Comparison of ENCODE assay signal across 28 cellular contexts in the genomic region with DNA sequence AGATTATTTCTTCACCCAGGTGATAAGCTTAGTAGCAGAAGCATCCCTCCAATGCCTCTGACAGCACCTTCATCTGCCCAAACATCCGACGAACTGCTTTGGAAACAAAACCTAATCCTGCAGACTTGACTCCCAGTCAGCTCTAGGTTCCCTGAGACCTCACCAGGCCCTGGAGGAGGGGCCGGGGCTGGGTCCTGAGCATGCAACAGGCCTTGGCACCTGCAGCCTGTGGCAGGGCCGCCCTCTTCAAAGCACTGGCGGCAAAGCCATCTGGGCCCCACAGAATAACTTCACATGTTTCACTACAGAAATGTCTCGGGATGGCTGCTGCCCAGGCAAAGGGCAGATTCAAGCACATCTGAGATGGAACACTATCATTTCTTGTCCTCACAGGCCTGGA.
"Had no signal": no experiment of that assay in that cellular context is flagged by ENCODE, and none has a peak within 500 bp of the region (broad histone marks: within the 10 kb centered on the region; RNA-seq: fewer than 3 reads in every experiment).

No MANE protein-coding gene starts in this region.

- H3K4me3 ChIP-seq: stomach, suprapubic skin, testis, thoracic aorta, thyroid gland, tibial artery, tibial nerve, transverse colon, upper lobe of left lung, upper lobe of right lung, uterus, vagina had no signal

- H3K27ac ChIP-seq: stomach, suprapubic skin, testis, thoracic aorta, thyroid gland, tibial artery, tibial nerve, transverse colon, upper lobe of left lung, upper lobe of right lung, uterus, vagina had no signal

- H3K36me3 Mint-ChIP-seq: stimulated activated effector memory CD8-positive, alpha-beta T cell treated with anti-CD3 and anti-CD28 coated beads, Interleukin-12 subunit alpha, Interleukin-12 subunit beta, amount 100 ng/mL, for 72 hours; stimulated activated memory B cell treated with anti-CD40 and anti-IgM and Interleukin-4, amounts not matched to agents 10 μg/mL and 1 μg/mL and 100 μg/mL, for 72 hours; stimulated activated naive B cell treated with anti-CD40 and anti-IgM and Interleukin-4, amounts not matched to agents 10 μg/mL and 1 μg/mL and 100 μg/mL, for 72 hours had no signal

- H3K9me3 ChIP-seq: testis, thyroid gland, upper lobe of right lung, uterus had no signal

- H3K27me3 Mint-ChIP-seq: stimulated activated memory B cell treated with anti-CD40 and anti-IgM and Interleukin-4, amounts not matched to agents 10 μg/mL and 1 μg/mL and 100 μg/mL, for 72 hours; stimulated activated naive B cell treated with anti-CD40 and anti-IgM and Interleukin-4, amounts not matched to agents 10 μg/mL and 1 μg/mL and 100 μg/mL, for 72 hours; stimulated activated naive CD8-positive, alpha-beta T cell treated with anti-CD3 and anti-CD28 coated beads, Interleukin-15, amount 100 ng/mL, for 72 hours; stimulated activated naive CD8-positive, alpha-beta T cell treated with anti-CD3 and anti-CD28 coated beads, Interleukin-15, Interleukin-2, amounts not matched to agents 100 ng/mL and 50 ng/mL, for 24 hours had no signal

- H3K4me3 Mint-ChIP-seq: stimulated activated effector memory CD8-positive, alpha-beta T cell treated with anti-CD3 and anti-CD28 coated beads, Interleukin-12 subunit alpha, Interleukin-12 subunit beta, amount 100 ng/mL, for 72 hours; stimulated activated memory B cell treated with anti-CD40 and anti-IgM and Interleukin-4, amounts not matched to agents 10 μg/mL and 1 μg/mL and 100 μg/mL, for 72 hours; stimulated activated naive B cell treated with anti-CD40 and anti-IgM and Interleukin-4, amounts not matched to agents 10 μg/mL and 1 μg/mL and 100 μg/mL, for 72 hours; stimulated activated naive CD8-positive, alpha-beta T cell treated with anti-CD3 and anti-CD28 coated beads, Interleukin-15, amount 100 ng/mL, for 72 hours; stimulated activated naive CD8-positive, alpha-beta T cell treated with anti-CD3 and anti-CD28 coated beads, Interleukin-15, Interleukin-2, amounts not matched to agents 100 ng/mL and 50 ng/mL, for 24 hours; type B pancreatic cell had no signal

- H3K36me3 ChIP-seq: stomach, thoracic aorta, thyroid gland, tibial artery, tibial nerve, transverse colon, upper lobe of left lung, upper lobe of right lung, uterus, vagina had no signal

- H3K4me1 Mint-ChIP-seq: stimulated activated effector memory CD8-positive, alpha-beta T cell treated with anti-CD3 and anti-CD28 coated beads, Interleukin-12 subunit alpha, Interleukin-12 subunit beta, amount 100 ng/mL, for 72 hours; stimulated activated memory B cell treated with anti-CD40 and anti-IgM and Interleukin-4, amounts not matched to agents 10 μg/mL and 1 μg/mL and 100 μg/mL, for 72 hours; stimulated activated naive B cell treated with anti-CD40 and anti-IgM and Interleukin-4, amounts not matched to agents 10 μg/mL and 1 μg/mL and 100 μg/mL, for 72 hours; stimulated activated naive CD8-positive, alpha-beta T cell treated with anti-CD3 and anti-CD28 coated beads, Interleukin-15, amount 100 ng/mL, for 72 hours had no signal

- DNase-seq: stimulated activated CD4-positive, alpha-beta T cell treated with anti-CD3 and anti-CD28 coated beads, Interleukin-2, amount 100 ng/mL, for 48 hours; stimulated activated CD4-positive, alpha-beta T cell treated with anti-CD3 and anti-CD28 coated beads, Interleukin-4, amount 100 ng/mL, for 1 hour; stimulated activated CD4-positive, alpha-beta T cell treated with anti-CD3 and anti-CD28 coated beads, Interleukin-4, amount 100 ng/mL, for 24 hours; stimulated activated CD4-positive, alpha-beta T cell treated with anti-CD3 and anti-CD28 coated beads, Interleukin-4, amount 100 ng/mL, for 4 hours; stimulated activated CD8-positive, alpha-beta memory T cell treated with anti-CD3 and anti-CD28 coated beads, Interleukin-4, amount 100 ng/mL, for 48 hours; stimulated activated naive B cell treated with anti-CD40 and anti-IgM and Interleukin-4, amounts not matched to agents 10 μg/mL and 1 μg/mL and 100 μg/mL, for 72 hours; stimulated activated naive CD4-positive, alpha-beta T cell; stimulated activated naive CD4-positive, alpha-beta T cell treated with Interleukin-2 at 50 U/mL for 16 hours; stimulated activated naive CD8-positive, alpha-beta T cell treated with anti-CD3 and anti-CD28 coated beads, Interleukin-15, amount 100 ng/mL, for 72 hours; stimulated activated naive CD8-positive, alpha-beta T cell treated with anti-CD3 and anti-CD28 coated beads, Interleukin-15, Interleukin-2, amounts not matched to agents 100 U/mL and 50 U/mL, for 24 hours; stomach; substantia nigra; testis; thyroid gland; tibial artery; transverse colon; trophoblast cell; upper lobe of right lung; uterus had no signal

- ATAC-seq: stimulated activated effector memory CD8-positive, alpha-beta T cell treated with anti-CD3 and anti-CD28 coated beads, Interleukin-12 subunit alpha, Interleukin-12 subunit beta, amount 100 ng/mL, for 72 hours; stimulated activated memory B cell treated with anti-CD40 and anti-IgM and Interleukin-4, amounts not matched to agents 10 μg/mL and 1 μg/mL and 100 μg/mL, for 72 hours; stimulated activated naive B cell treated with anti-CD40 and anti-IgM and Interleukin-4, amounts not matched to agents 10 μg/mL and 1 μg/mL and 100 μg/mL, for 72 hours; stimulated activated naive CD8-positive, alpha-beta T cell treated with anti-CD3 and anti-CD28 coated beads, Interleukin-15, amount 100 ng/mL, for 72 hours; stimulated activated naive CD8-positive, alpha-beta T cell treated with anti-CD3 and anti-CD28 coated beads, Interleukin-15, Interleukin-2, amounts not matched to agents 100 U/mL and 50 U/mL, for 24 hours; upper lobe of right lung had no signal

- H3K27ac Mint-ChIP-seq: stimulated activated effector memory CD8-positive, alpha-beta T cell treated with anti-CD3 and anti-CD28 coated beads, Interleukin-12 subunit alpha, Interleukin-12 subunit beta, amount 100 ng/mL, for 72 hours; stimulated activated memory B cell treated with anti-CD40 and anti-IgM and Interleukin-4, amounts not matched to agents 10 μg/mL and 1 μg/mL and 100 μg/mL, for 72 hours; stimulated activated naive B cell treated with anti-CD40 and anti-IgM and Interleukin-4, amounts not matched to agents 10 μg/mL and 1 μg/mL and 100 μg/mL, for 72 hours; stimulated activated naive CD8-positive, alpha-beta T cell treated with anti-CD3 and anti-CD28 coated beads, Interleukin-15, amount 100 ng/mL, for 72 hours; stimulated activated naive CD8-positive, alpha-beta T cell treated with anti-CD3 and anti-CD28 coated beads, Interleukin-15, Interleukin-2, amounts not matched to agents 100 ng/mL and 50 ng/mL, for 24 hours; type B pancreatic cell had no signal

- H3K9me3 Mint-ChIP-seq: stimulated activated naive CD8-positive, alpha-beta T cell treated with anti-CD3 and anti-CD28 coated beads, Interleukin-15, Interleukin-2, amounts not matched to agents 100 ng/mL and 50 ng/mL, for 24 hours had no signal

- H3K4me1 ChIP-seq: stomach, suprapubic skin, testis, tibial artery, tibial nerve, transverse colon, upper lobe of left lung, upper lobe of right lung, uterus, vagina had no signal

- H3K27me3 ChIP-seq: suprapubic skin, testis, thyroid gland, tibial nerve, transverse colon, upper lobe of left lung, uterus, vagina had no signal
